In genomic region chr10:71742301-71743098, GRCh38 we compare ENCODE assay signal across 14 cellular contexts. TPM values are rescaled to one million over a fixed set of nuclear protein-coding genes. Genes with fewer than 3 reads are reported as not detected.
A peak's percentile ranks its signal among the peaks of the same experiment; 100 is the strongest.
DNase-seq lines count a peak whose midpoint lies in the region; ATAC-seq, FAIRE-seq and TF ChIP-seq lines count a peak whose summit lies in the region.
"Had no signal": no experiment of that assay in that cellular context is flagged by ENCODE, and none has a peak within 500 bp of the region (broad histone marks: within the 10 kb centered on the region; RNA-seq: fewer than 3 reads in every experiment).

No MANE protein-coding gene starts in this region.

- peaks cover 16% of the 10 kb centered on the region for H3K4me1 ChIP-seq in testis

- H3K9me3 Mint-ChIP-seq in stimulated activated naive CD8-positive, alpha-beta T cell treated with anti-CD3 and anti-CD28 coated beads, Interleukin-15, Interleukin-2, amounts not matched to agents 100 ng/mL and 50 ng/mL, for 24 hours: no peaks in the 10 kb centered on the region
- H3K9me3 Mint-ChIP-seq in T-helper 2 cell treated with Interferon-gamma antibody and Interleukin-4, amounts not matched to agents 5 μg/mL and 100 μg/mL, for 36 hours: peaks cover 10% of the 10 kb centered on the region

- no peaks in the 10 kb centered on the region for H3K27me3 ChIP-seq in bronchial epithelial cell (ENCODE audit: control insufficient read depth, insufficient read depth, low read length)
- H3K27me3 ChIP-seq in testis: no peaks in the 10 kb centered on the region
- H3K27me3 ChIP-seq: right atrium auricular region had no signal

- H3K4me3 Mint-ChIP-seq in stimulated activated naive CD8-positive, alpha-beta T cell treated with anti-CD3 and anti-CD28 coated beads, Interleukin-15, Interleukin-2, amounts not matched to agents 100 ng/mL and 50 ng/mL, for 24 hours: peak overlapping the region; percentile 23
- peak overlapping the region; percentile 70 for H3K4me3 Mint-ChIP-seq in T-helper 2 cell treated with Interferon-gamma antibody and Interleukin-4, amounts not matched to agents 5 μg/mL and 100 μg/mL, for 36 hours

- no peak for DNase-seq in stimulated activated naive CD8-positive, alpha-beta T cell treated with anti-CD3 and anti-CD28 coated beads, Interleukin-15, Interleukin-2, amounts not matched to agents 100 U/mL and 50 U/mL, for 24 hours
- DNase-seq in T-helper 2 cell treated with Interferon-gamma antibody and Interleukin-4, amounts not matched to agents 5 μg/mL and 100 μg/mL, for 36 hours (ENCODE audit: low spot score): no peak
- DNase-seq in bronchial epithelial cell (ENCODE audit: low read depth) (no peak), testis (no peak), ecto neural progenitor cell (ENCODE audit: low spot score) (no peak), SK-N-DZ (ENCODE audit: low spot score) (no peak)
- DNase-seq: NCI-H345; stimulated activated CD4-positive, alpha-beta T cell treated with anti-CD3 and anti-CD28 coated beads, Interleukin-4, amount 100 ng/mL, for 1 hour; T-helper 9 cell had no signal

- H3K9me3 ChIP-seq in testis: no peaks in the 10 kb centered on the region

- H3K36me3 Mint-ChIP-seq in stimulated activated naive CD8-positive, alpha-beta T cell treated with anti-CD3 and anti-CD28 coated beads, Interleukin-15, Interleukin-2, amounts not matched to agents 100 ng/mL and 50 ng/mL, for 24 hours (ENCODE audit: low read depth): peaks cover 15% of the 10 kb centered on the region
- H3K36me3 Mint-ChIP-seq in T-helper 2 cell treated with Interferon-gamma antibody and Interleukin-4, amounts not matched to agents 5 μg/mL and 100 μg/mL, for 36 hours (ENCODE audit: low read depth): peaks cover 26% of the 10 kb centered on the region

- no peaks in the 10 kb centered on the region for H3K27me3 Mint-ChIP-seq in stimulated activated naive CD8-positive, alpha-beta T cell treated with anti-CD3 and anti-CD28 coated beads, Interleukin-15, Interleukin-2, amounts not matched to agents 100 ng/mL and 50 ng/mL, for 24 hours
- H3K27me3 Mint-ChIP-seq in T-helper 2 cell treated with Interferon-gamma antibody and Interleukin-4, amounts not matched to agents 5 μg/mL and 100 μg/mL, for 36 hours (ENCODE audit: low read depth): no peaks in the 10 kb centered on the region

- H3K27ac Mint-ChIP-seq in stimulated activated naive CD8-positive, alpha-beta T cell treated with anti-CD3 and anti-CD28 coated beads, Interleukin-15, Interleukin-2, amounts not matched to agents 100 ng/mL and 50 ng/mL, for 24 hours: peak overlapping the region; percentile 99
- H3K27ac Mint-ChIP-seq in T-helper 2 cell treated with Interferon-gamma antibody and Interleukin-4, amounts not matched to agents 5 μg/mL and 100 μg/mL, for 36 hours: peak overlapping the region; percentile 80

- WGBS in testis, 2 donors: 85 to 86% methylated on average over 10 of the region's 10 CpGs

- TF ChIP-seq CTCF in bronchial epithelial cell (IDR thresholded peaks at IDR 0.05; ENCODE audit: insufficient read depth, low read length, severe bottlenecking) (no peak), testis (IDR thresholded peaks at IDR 0.05) (no peak)

- H3K27ac ChIP-seq in testis: no peak overlapping the region
- H3K27ac ChIP-seq: right atrium auricular region had no signal

- ATAC-seq in stimulated activated naive CD8-positive, alpha-beta T cell treated with anti-CD3 and anti-CD28 coated beads, Interleukin-15, Interleukin-2, amounts not matched to agents 100 U/mL and 50 U/mL, for 24 hours: no peak
- no peak for ATAC-seq in HG03097 (IDR thresholded peaks at IDR 0.05; ENCODE audit: low FRiP score, unreplicated experiment)

- peaks cover 100% of the 10 kb centered on the region for H3K4me1 Mint-ChIP-seq in stimulated activated naive CD8-positive, alpha-beta T cell treated with anti-CD3 and anti-CD28 coated beads, Interleukin-15, Interleukin-2, amounts not matched to agents 100 ng/mL and 50 ng/mL, for 24 hours (ENCODE audit: low read depth)
- peaks cover 85% of the 10 kb centered on the region for H3K4me1 Mint-ChIP-seq in T-helper 2 cell treated with Interferon-gamma antibody and Interleukin-4, amounts not matched to agents 5 μg/mL and 100 μg/mL, for 36 hours (ENCODE audit: low read depth)

- no peak for TF ChIP-seq POLR2A in testis (IDR thresholded peaks at IDR 0.05)

- H3K36me3 ChIP-seq in bronchial epithelial cell (ENCODE audit: control insufficient read depth, insufficient read depth, low read length) (no peaks in the 10 kb centered on the region), testis (ENCODE audit: low read depth, missing control alignments) (no peaks in the 10 kb centered on the region)
- H3K36me3 ChIP-seq: right atrium auricular region had no signal

- FAIRE-seq in bronchial epithelial cell (lab: Jason Lieb, UNC): peak; percentile 68
- FAIRE-seq: urothelium cell line had no signal

- intact Hi-C loops in testis (cut with DNase I; ENCODE audit: low total_unique reads): no loop called here

- H3K4me3 ChIP-seq in bronchial epithelial cell (ENCODE audit: low read depth, low read length): no peak overlapping the region
- H3K4me3 ChIP-seq in testis: no peak overlapping the region
- H3K4me3 ChIP-seq: right atrium auricular region had no signal

RNA-seq across cellular contexts. Expression of gene C10orf105, which starts 22.9 kb away (rescaled TPM):
- not detected in 2 replicates for total RNA-seq in bronchial epithelial cell
- total RNA-seq in testis: under 1 TPM; 0.47 to 0.87 TPM
- 1.7 TPM for polyA plus RNA-seq in testis (ENCODE audit: insufficient read depth, low read depth, low replicate concordance)
- polyA plus RNA-seq in SK-N-DZ (2014; cell fraction: cytosol; rRNA removed): not detected in 2 replicates
- polyA plus RNA-seq in SK-N-DZ (2014; cell fraction: nucleus; rRNA removed): not detected in 2 replicates

RNA-seq across cellular contexts. Expression of gene VSIR, which starts 30.8 kb away (rescaled TPM):
- total RNA-seq in bronchial epithelial cell (6.8 and 7.9 TPM in 2 replicates), testis (10 to 100 TPM; 26.1 to 54.6 TPM)
- polyA plus RNA-seq in testis (ENCODE audit: insufficient read depth, low read depth, low replicate concordance): 54.4 TPM
- not detected in 2 replicates for polyA plus RNA-seq in SK-N-DZ (2014; cell fraction: cytosol; rRNA removed)
- polyA plus RNA-seq in SK-N-DZ (2014; cell fraction: nucleus; rRNA removed): not detected in 2 replicates
- polyA plus RNA-seq: neural cell had no signal
